ENCODE assay signal across 18 cellular contexts in genomic region chr13:110249326-110249725, GRCh38. TPM values are rescaled to one million over a fixed set of nuclear protein-coding genes. Genes with fewer than 3 reads are reported as not detected.
A peak's percentile ranks its signal among the peaks of the same experiment; 100 is the strongest.
DNase-seq lines count a peak whose midpoint lies in the region; ATAC-seq and TF ChIP-seq lines count a peak whose summit lies in the region.
"Had no signal": no experiment of that assay in that cellular context is flagged by ENCODE, and none has a peak within 500 bp of the region (broad histone marks: within the 10 kb centered on the region; RNA-seq: fewer than 3 reads in every experiment).

No MANE protein-coding gene starts in this region.

- H3K4me3 ChIP-seq in right atrium auricular region (no peak overlapping the region), gastroesophageal sphincter (no peak overlapping the region), rectal smooth muscle tissue (ENCODE audit: low read length) (no peak overlapping the region), uterus (no peak overlapping the region)
- H3K4me3 ChIP-seq: MG63 had no signal

- H3K9ac ChIP-seq in rectal smooth muscle tissue (ENCODE audit: low read length) = no peak overlapping the region
- H3K9ac ChIP-seq: SK-N-SH had no signal

- DNase-seq in right atrium auricular region (ENCODE audit: low spot score) (peak; percentile 57), Right ventricle myocardium inferior (ENCODE audit: missing footprints) (no peak), uterus (no peak), H4 (ENCODE audit: low spot score) (no peak)
- no peak for DNase-seq in naive thymus-derived CD8-positive, alpha-beta T cell
- DNase-seq: activated CD4-positive, alpha-beta T cell treated with anti-CD3 and anti-CD28 coated beads, Interleukin-2, amount 50 U/mL, for 48 hours; activated naive CD8-positive, alpha-beta T cell treated with anti-CD3 and anti-CD28 coated beads, Interleukin-2, amount 10 ng/mL, durations not matched to agents 7 days and 5 days; activated T-cell treated with anti-CD3 and anti-CD28 coated beads, Interleukin-2, amount 50 U/mL, for 4 hours; CD8-positive, alpha-beta T cell; GOT3; MG63; NCI-H2081; NCI-H524 treated with DMSO at 0.1 percent for 48 hours; SK-N-SH had no signal

- intact Hi-C loops in Right ventricle myocardium inferior (cut with DNase I) (no loop called here), uterus (cut with DNase I; ENCODE audit: low total_unique reads) (no loop called here)

- peaks cover 0 to 10% (median 4%) of the 10 kb centered on the region in 5 donors for H3K27me3 Mint-ChIP-seq in naive thymus-derived CD8-positive, alpha-beta T cell
- H3K27me3 Mint-ChIP-seq: type B pancreatic cell had no signal

- TF ChIP-seq POLR2A in gastroesophageal sphincter (IDR thresholded peaks at IDR 0.05) (no peak), uterus (IDR thresholded peaks at IDR 0.05) (no peak)

- H3K27me3 ChIP-seq in right atrium auricular region = no peaks in the 10 kb centered on the region
- no peaks in the 10 kb centered on the region for H3K27me3 ChIP-seq in gastroesophageal sphincter
- no peaks in the 10 kb centered on the region for H3K27me3 ChIP-seq in rectal smooth muscle tissue (ENCODE audit: control insufficient read depth, insufficient read depth, low read length)
- H3K27me3 ChIP-seq in uterus = no peaks in the 10 kb centered on the region
- H3K27me3 ChIP-seq: MG63 had no signal

- TF ChIP-seq CTCF in right atrium auricular region (IDR thresholded peaks at IDR 0.05) (no peak), gastroesophageal sphincter (IDR thresholded peaks at IDR 0.05) (no peak), uterus (IDR thresholded peaks at IDR 0.05) (no peak)

- H3K9me3 Mint-ChIP-seq in naive thymus-derived CD8-positive, alpha-beta T cell = no peaks in the 10 kb centered on the region
- H3K9me3 Mint-ChIP-seq: activated naive CD8-positive, alpha-beta T cell treated with anti-CD3 and anti-CD28 coated beads, Interleukin-2, amount 10 ng/mL, durations not matched to agents 7 days and 5 days; activated T-cell treated with anti-CD3 and anti-CD28 coated beads, Interleukin-2, amount 50 U/mL, for 4 hours; CD8-positive, alpha-beta T cell; type B pancreatic cell had no signal

- H3K27ac ChIP-seq in right atrium auricular region = peak overlapping the region; percentile 81 to 84
- peak overlapping the region; percentile 73 to 88 (median 82) for H3K27ac ChIP-seq in gastroesophageal sphincter
- H3K27ac ChIP-seq in rectal smooth muscle tissue (ENCODE audit: low read depth, low read length) = peak overlapping the region; percentile 89
- H3K27ac ChIP-seq in uterus = peak overlapping the region; percentile 82 to 91

- H3K4me1 Mint-ChIP-seq in naive thymus-derived CD8-positive, alpha-beta T cell = no peaks in the 10 kb centered on the region
- H3K4me1 Mint-ChIP-seq: activated naive CD8-positive, alpha-beta T cell treated with anti-CD3 and anti-CD28 coated beads, Interleukin-2, amount 10 ng/mL, durations not matched to agents 7 days and 5 days had no signal

- ATAC-seq in Right ventricle myocardium inferior (no peak), gastroesophageal sphincter (no peak), GM18511 (IDR thresholded peaks at IDR 0.05; ENCODE audit: unreplicated experiment) (no peak)
- ATAC-seq in naive thymus-derived CD8-positive, alpha-beta T cell = no peak
- ATAC-seq: activated T-cell treated with anti-CD3 and anti-CD28 coated beads, Interleukin-2, amount 50 U/mL, for 4 hours; CD8-positive, alpha-beta T cell had no signal

- H3K27ac Mint-ChIP-seq in naive thymus-derived CD8-positive, alpha-beta T cell = no peak overlapping the region
- H3K27ac Mint-ChIP-seq: activated naive CD8-positive, alpha-beta T cell treated with anti-CD3 and anti-CD28 coated beads, Interleukin-2, amount 10 ng/mL, durations not matched to agents 7 days and 5 days; CD8-positive, alpha-beta T cell; type B pancreatic cell had no signal

- H3K4me3 Mint-ChIP-seq in naive thymus-derived CD8-positive, alpha-beta T cell = no peak overlapping the region
- H3K4me3 Mint-ChIP-seq: activated naive CD8-positive, alpha-beta T cell treated with anti-CD3 and anti-CD28 coated beads, Interleukin-2, amount 10 ng/mL, durations not matched to agents 7 days and 5 days; activated T-cell treated with anti-CD3 and anti-CD28 coated beads, Interleukin-2, amount 50 U/mL, for 4 hours; CD8-positive, alpha-beta T cell; type B pancreatic cell had no signal

- WGBS in gastroesophageal sphincter (ENCODE audit: low coverage in 1 of 2), 2 donors = 51 to 74% methylated on average over 10 to 12 of the region's 13 CpGs

- H3K9me3 ChIP-seq in right atrium auricular region (no peaks in the 10 kb centered on the region), gastroesophageal sphincter (no peaks in the 10 kb centered on the region), uterus (no peaks in the 10 kb centered on the region)
- H3K9me3 ChIP-seq: MG63, SK-N-SH had no signal

- no peaks in the 10 kb centered on the region for H3K36me3 Mint-ChIP-seq in naive thymus-derived CD8-positive, alpha-beta T cell
- H3K36me3 Mint-ChIP-seq: activated naive CD8-positive, alpha-beta T cell treated with anti-CD3 and anti-CD28 coated beads, Interleukin-2, amount 10 ng/mL, durations not matched to agents 7 days and 5 days; CD8-positive, alpha-beta T cell; type B pancreatic cell had no signal

- POLR2A ChIA-PET in naive thymus-derived CD8-positive, alpha-beta T cell (lab: Charles Lee) = no interaction called here

- no peak for TF ChIP-seq EP300 in gastroesophageal sphincter (IDR thresholded peaks at IDR 0.05)

- H3K4me1 ChIP-seq in right atrium auricular region (peaks cover 0 to 83% of the 10 kb centered on the region in 2 donors), gastroesophageal sphincter (peaks cover 15 to 84% (median 36%) of the 10 kb centered on the region in 3 donors), rectal smooth muscle tissue (ENCODE audit: control insufficient read depth, insufficient read depth, low read length) (peaks cover 52% of the 10 kb centered on the region), uterus (peaks cover 9 to 15% of the 10 kb centered on the region in 2 donors)

- H3K36me3 ChIP-seq in right atrium auricular region (peaks cover 8% of the 10 kb centered on the region), gastroesophageal sphincter (no peaks in the 10 kb centered on the region), rectal smooth muscle tissue (ENCODE audit: control insufficient read depth, insufficient read depth, low read length) (no peaks in the 10 kb centered on the region), uterus (no peaks in the 10 kb centered on the region)
- H3K36me3 ChIP-seq: MG63 had no signal

RNA-seq across cellular contexts. Expression of gene COL4A1, which starts 57.6 kb away (rescaled TPM):
- total RNA-seq in right atrium auricular region (100 to 1,000 TPM; 140 to 201 TPM), Right ventricle myocardium inferior (128 TPM), gastroesophageal sphincter (100 to 1,000 TPM; 278 to 618 (median 440) TPM), uterus (100 to 1,000 TPM; 164 to 737 (median 209) TPM)
- total RNA-seq in naive thymus-derived CD8-positive, alpha-beta T cell = not detected
- not detected for polyA plus RNA-seq in naive thymus-derived CD8-positive, alpha-beta T cell
- 56.1 and 66.5 TPM in 2 replicates for total RNA-seq in H4 (2014; rRNA removed; shearing (Covaris generic))
- total RNA-seq: activated naive CD8-positive, alpha-beta T cell treated with anti-CD3 and anti-CD28 coated beads, Interleukin-2, amount 10 ng/mL, durations not matched to agents 7 days and 5 days; CD8-positive, alpha-beta T cell had no signal

RNA-seq across cellular contexts. Expression of gene COL4A2, which starts 57.8 kb away (rescaled TPM):
- total RNA-seq in right atrium auricular region (100 to 1,000 TPM; 141 to 153 TPM), Right ventricle myocardium inferior (126 TPM), gastroesophageal sphincter (100 to 1,000 TPM; 478 to 945 (median 543) TPM), uterus (100 to 1,000 TPM; 157 to 606 (median 284) TPM)
- total RNA-seq in naive thymus-derived CD8-positive, alpha-beta T cell = not detected
- polyA plus RNA-seq in naive thymus-derived CD8-positive, alpha-beta T cell = not detected
- 20.4 and 33.3 TPM in 2 replicates for total RNA-seq in H4 (2014; rRNA removed; shearing (Covaris generic))
- total RNA-seq: activated naive CD8-positive, alpha-beta T cell treated with anti-CD3 and anti-CD28 coated beads, Interleukin-2, amount 10 ng/mL, durations not matched to agents 7 days and 5 days; CD8-positive, alpha-beta T cell had no signal

Comparison
In these comparisons a context has a peak if more than half of its experiments do, and no peak if none do; other contexts are left out.
1. RNA of gene COL4A1, which starts 57.6 kb away (total RNA-seq): 278 to 618 TPM in gastroesophageal sphincter, 164 to 737 TPM in uterus, 140 to 201 TPM in right atrium auricular region, 128 TPM in Right ventricle myocardium inferior (single experiment) and 56.1 to 66.5 TPM in H4; not detected in naive thymus-derived CD8-positive, alpha-beta T cell; every median in the first group is over 10 times any median in the second.
2. RNA of gene COL4A2, which starts 57.8 kb away (total RNA-seq): 478 to 945 TPM in gastroesophageal sphincter, 157 to 606 TPM in uterus, 141 to 153 TPM in right atrium auricular region, 126 TPM in Right ventricle myocardium inferior (single experiment) and 20.4 to 33.3 TPM in H4; not detected in naive thymus-derived CD8-positive, alpha-beta T cell; every median in the first group is over 10 times any median in the second.
3. Peak in every context shown above with its lines, with median percentiles within 50 percentile points of each other: H3K27ac ChIP-seq.